16 cellular contexts compared by ENCODE assay signal in the genomic region with DNA sequence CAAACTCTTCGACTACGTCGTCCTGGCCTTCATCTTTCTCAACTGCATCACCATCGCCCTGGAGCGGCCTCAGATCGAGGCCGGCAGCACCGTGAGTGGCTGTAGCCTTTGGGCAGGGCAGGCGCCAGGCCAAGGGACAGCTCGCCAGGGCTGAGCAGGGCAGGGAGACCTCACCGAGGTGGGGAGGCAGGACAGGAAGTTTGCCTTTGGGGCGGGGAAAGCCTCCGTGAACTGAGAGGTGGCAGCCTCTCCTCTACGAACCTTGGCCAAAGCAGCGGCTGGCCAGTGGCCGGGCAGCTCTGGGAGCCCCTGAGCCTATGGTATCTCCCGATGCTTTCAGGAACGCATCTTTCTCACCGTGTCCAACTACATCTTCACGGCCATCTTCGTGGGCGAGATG.
DNase-seq lines count a peak whose midpoint lies in the region; ATAC-seq and TF ChIP-seq lines count a peak whose summit lies in the region.
"Had no signal": no experiment of that assay in that cellular context is flagged by ENCODE, and none has a peak within 500 bp of the region (broad histone marks: within the 10 kb centered on the region; RNA-seq: fewer than 3 reads in every experiment).

No MANE protein-coding gene starts in this region.

- H3K9ac ChIP-seq in MM.1S (ENCODE audit: low read length): no peak overlapping the region

- H3K36me3 ChIP-seq in MM.1S (replicated peaks; ENCODE audit: insufficient read depth, low read length): no peaks in the 10 kb centered on the region
- H3K36me3 ChIP-seq: left lung, pancreas, SJSA1 had no signal

- 0 out of 2 replicates have a peak, but pooled peaks cover 3% of the 10 kb centered on the region for H3K4me1 ChIP-seq in MM.1S (ENCODE audit: low read length)
- H3K4me1 ChIP-seq: pancreas had no signal

- H3K27ac ChIP-seq in MM.1S (ENCODE audit: low read length): no peak overlapping the region
- H3K27ac ChIP-seq: left lung, pancreas, SJSA1 had no signal

- H3K4me3 ChIP-seq in MM.1S (ENCODE audit: low read length) (no peak overlapping the region; the same call in 1 of the 2 replicates), iPS-18c (ENCODE audit: insufficient read depth, low read depth, low read length) (0 out of 2 replicates have a peak overlapping the region, but pooled peaks have one; percentile 17)
- H3K4me3 ChIP-seq: left lung, pancreas, SJSA1 had no signal

- H3F3A ChIP-seq in MM.1S (ENCODE audit: insufficient read depth, low read length): no peaks in the 10 kb centered on the region

- peaks cover 19 to 39% of the 10 kb centered on the region in 2 donors for H3K27me3 Mint-ChIP-seq in natural killer cell treated with Interleukin-12 subunit alpha and Interleukin-12 subunit beta and Interleukin-15 and Interleukin-18, amount 100 ng/mL, for 72 hours
- peaks cover 35 to 42% of the 10 kb centered on the region in 2 donors for H3K27me3 Mint-ChIP-seq in natural killer cell (ENCODE audit: low read depth in 2 of 2)

- H3K27me3 ChIP-seq in MM.1S (replicated peaks; ENCODE audit: insufficient read depth, low read length): peaks cover 91% of the 10 kb centered on the region

- H3K79me2 ChIP-seq in MM.1S (ENCODE audit: low read length): no peaks in the 10 kb centered on the region

- no peaks in the 10 kb centered on the region for H4K20me1 ChIP-seq in MM.1S (ENCODE audit: insufficient read depth, low read length)

- no peak for TF ChIP-seq CTCF in natural killer cell (IDR thresholded peaks at IDR 0.05)
- TF ChIP-seq CTCF in MM.1S (IDR thresholded peaks at IDR 0.05; ENCODE audit: low read length): no peak

- no peaks in the 10 kb centered on the region for H3K36me3 Mint-ChIP-seq in natural killer cell treated with Interleukin-12 subunit alpha and Interleukin-12 subunit beta and Interleukin-15 and Interleukin-18, amount 100 ng/mL, for 72 hours
- no peaks in the 10 kb centered on the region for H3K36me3 Mint-ChIP-seq in natural killer cell

- peaks cover 0 to 15% of the 10 kb centered on the region in 2 donors for H3K4me1 Mint-ChIP-seq in natural killer cell treated with Interleukin-12 subunit alpha and Interleukin-12 subunit beta and Interleukin-15 and Interleukin-18, amount 100 ng/mL, for 72 hours (ENCODE audit: low read depth in 2 of 2)
- H3K4me1 Mint-ChIP-seq in natural killer cell: peaks cover 10 to 24% of the 10 kb centered on the region in 2 donors

- DNase-seq in natural killer cell treated with Interleukin-12 subunit alpha and Interleukin-12 subunit beta and Interleukin-15 and Interleukin-18, amount 100 ng/mL, for 72 hours (ENCODE audit: low spot score): no peak
- DNase-seq in natural killer cell: no peak
- DNase-seq in MM.1S: no peak
- no peak for DNase-seq in NAMALWA (ENCODE audit: low spot score)
- DNase-seq in MV-4-11 (lab: John Stamatoyannopoulos, UW): no peak
- no peak for DNase-seq in occipital lobe (lab: John Stamatoyannopoulos, UW)
- DNase-seq: foreskin fibroblast, GOT3, hypothalamus, left lung, NCI-H1694 treated with DMSO at 0.1 percent for 48 hours had no signal

- no peaks in the 10 kb centered on the region for H3K9me3 Mint-ChIP-seq in natural killer cell treated with Interleukin-12 subunit alpha and Interleukin-12 subunit beta and Interleukin-15 and Interleukin-18, amount 100 ng/mL, for 72 hours
- no peaks in the 10 kb centered on the region for H3K9me3 Mint-ChIP-seq in natural killer cell

- intact Hi-C loops in natural killer cell (cut with micrococcal nuclease): no loop called here

- peak overlapping the region; percentile 8 for H3K4me3 Mint-ChIP-seq in natural killer cell treated with Interleukin-12 subunit alpha and Interleukin-12 subunit beta and Interleukin-15 and Interleukin-18, amount 100 ng/mL, for 72 hours
- no peak overlapping the region for H3K4me3 Mint-ChIP-seq in natural killer cell

- no peaks in the 10 kb centered on the region for H3K9me3 ChIP-seq in MM.1S (replicated peaks; ENCODE audit: insufficient read depth, low read length)
- H3K9me3 ChIP-seq in iPS-18c (ENCODE audit: control insufficient read depth, insufficient read depth, low read length): peaks cover 4% of the 10 kb centered on the region
- H3K9me3 ChIP-seq: pancreas, SJSA1 had no signal

- H2AFZ ChIP-seq in MM.1S (ENCODE audit: low read length): no peak overlapping the region

- H3K27ac Mint-ChIP-seq in natural killer cell treated with Interleukin-12 subunit alpha and Interleukin-12 subunit beta and Interleukin-15 and Interleukin-18, amount 100 ng/mL, for 72 hours: no peak overlapping the region
- no peak overlapping the region for H3K27ac Mint-ChIP-seq in natural killer cell

- ATAC-seq in natural killer cell treated with Interleukin-12 subunit alpha and Interleukin-12 subunit beta and Interleukin-15 and Interleukin-18, amount 100 ng/mL, for 72 hours: peak in 1 of 2 donors; percentile 11
- no peak for ATAC-seq in natural killer cell
- no peak for ATAC-seq in HG03097 (IDR thresholded peaks at IDR 0.05; ENCODE audit: low FRiP score, unreplicated experiment)
- ATAC-seq: activated CD4-positive, CD25-positive, alpha-beta regulatory T cell treated with anti-CD3 and anti-CD28 coated beads, Interleukin-2, amount 50 U/mL, for 24 hours; left lung had no signal

- H3K4me2 ChIP-seq in MM.1S (ENCODE audit: low read depth, low read length): peak overlapping the region; percentile 19; the same call in 1 of the 2 replicates

- no peaks in the 10 kb centered on the region for H3K9me2 ChIP-seq in MM.1S (replicated peaks; ENCODE audit: insufficient read depth, low read length)
